In genomic region chr19:5360003-5360820, GRCh38 we compare ENCODE assay signal across 1 cellular context.
TF ChIP-seq lines count a peak whose summit lies in the region.

No MANE protein-coding gene starts in this region.

TF ChIP-seq in K562, 482 proteins besides CTCF, POLR2A, EP300 and RAD21 (continued from another document):
- no peak for TF ChIP-seq CEBPZ (IDR thresholded peaks at IDR 0.05; ENCODE audit: borderline replicate concordance, low read depth, low read length)
- TF ChIP-seq FOSL1 (tag; conservative IDR thresholded peaks at IDR 0.05): no peak
- peak; percentile 91 for TF ChIP-seq BCOR (IDR thresholded peaks at IDR 0.05)
- 0 out of 2 replicates have a peak, but pooled peaks have one; percentile 39 for TF ChIP-seq SMARCA5 (IDR thresholded peaks at IDR 0.05)
- TF ChIP-seq ZNF354B (CRISPR knock-in tag; IDR thresholded peaks at IDR 0.05): no peak
- TF ChIP-seq IRF9 (tag; IDR thresholded peaks at IDR 0.05): no peak
- TF ChIP-seq ZFP30 (CRISPR knock-in tag; IDR thresholded peaks at IDR 0.05; ENCODE audit: borderline replicate concordance): no peak
- TF ChIP-seq HOMEZ (CRISPR knock-in tag; IDR thresholded peaks at IDR 0.05): no peak
- no peak for TF ChIP-seq ETS1 (conservative IDR thresholded peaks at IDR 0.05; ENCODE audit: control insufficient read depth, low read depth, low read length)
- TF ChIP-seq NFIX (CRISPR knock-in tag; IDR thresholded peaks at IDR 0.05; ENCODE audit: low read depth): no peak
- no peak for TF ChIP-seq NCOR1 (IDR thresholded peaks at IDR 0.05)
- no peak for TF ChIP-seq CGGBP1 (CRISPR knock-in tag; IDR thresholded peaks at IDR 0.05)
- TF ChIP-seq KDM1A (IDR thresholded peaks at IDR 0.05): peak; percentile 44 to 57; a peak in 3 of 4 replicates
- no peak for TF ChIP-seq NR2F6 (CRISPR knock-in tag; IDR thresholded peaks at IDR 0.05)
- TF ChIP-seq JUN (IDR thresholded peaks at IDR 0.05; ENCODE audit: borderline replicate concordance, low read depth, low read length): no peak
- TF ChIP-seq JUN (CRISPR knock-in tag; IDR thresholded peaks at IDR 0.05; ENCODE audit: borderline replicate concordance): no peak
- peak; percentile 71 for TF ChIP-seq RBM25 (IDR thresholded peaks at IDR 0.05; ENCODE audit: low read depth, low read length, severe bottlenecking)
- no peak for TF ChIP-seq MCM5 (IDR thresholded peaks at IDR 0.05; ENCODE audit: low read depth)
- no peak for TF ChIP-seq NFATC3 (IDR thresholded peaks at IDR 0.05)
- no peak for TF ChIP-seq TAF9B (IDR thresholded peaks at IDR 0.05; ENCODE audit: partially characterized antibody)
